13 cellular contexts compared by ENCODE assay signal in genomic region chr17:11296994-11297393, GRCh38. TPM values are rescaled to one million over a fixed set of nuclear protein-coding genes. Genes with fewer than 3 reads are reported as not detected.
DNase-seq lines count a peak whose midpoint lies in the region; ATAC-seq and TF ChIP-seq lines count a peak whose summit lies in the region.
"Had no signal": no experiment of that assay in that cellular context is flagged by ENCODE, and none has a peak within 500 bp of the region (broad histone marks: within the 10 kb centered on the region; RNA-seq: fewer than 3 reads in every experiment).

No MANE protein-coding gene starts in this region.

- H3K9me3 ChIP-seq in H9 (ENCODE audit: control insufficient read depth, low read depth, low read length) (no peaks in the 10 kb centered on the region), neural progenitor cell (ENCODE audit: low read depth) (no peaks in the 10 kb centered on the region), mucosa of descending colon (no peaks in the 10 kb centered on the region)

- no peak overlapping the region for H2BK5ac ChIP-seq in H9 (ENCODE audit: insufficient read length, low read length)

- ATAC-seq in mucosa of descending colon, result no peak
- ATAC-seq in activated naive CD4-positive, alpha-beta T cell treated with anti-CD3 and anti-CD28 coated beads, Interleukin-2, amount 50 U/mL, for 72 hours, result no peak
- ATAC-seq: natural killer cell treated with Interleukin-12 subunit alpha and Interleukin-12 subunit beta and Interleukin-15 and Interleukin-18, amount 100 ng/mL, for 72 hours; Panc1 had no signal

- H3K36me3 Mint-ChIP-seq in H9 (ENCODE audit: insufficient read depth in 1 of 3, low read depth in 3 of 3) (peaks cover 0 to 7% (median 5%) of the 10 kb centered on the region in 3 experiments; a peak in 4 of 7 replicates), neural progenitor cell (no peaks in the 10 kb centered on the region)
- H3K36me3 Mint-ChIP-seq in activated naive CD4-positive, alpha-beta T cell treated with anti-CD3 and anti-CD28 coated beads, Interleukin-2, amount 50 U/mL, for 72 hours, result no peaks in the 10 kb centered on the region
- H3K36me3 Mint-ChIP-seq: natural killer cell treated with Interleukin-12 subunit alpha and Interleukin-12 subunit beta and Interleukin-15 and Interleukin-18, amount 100 ng/mL, for 72 hours had no signal

- no peak overlapping the region for H3K4me2 ChIP-seq in H9 (ENCODE audit: insufficient read depth, insufficient read length, low read length)
- no peak overlapping the region for H3K4me2 ChIP-seq in neural progenitor cell

- H4K91ac ChIP-seq in H9 (ENCODE audit: insufficient read length, low read depth, low read length), result no peak overlapping the region

- H3T11ph ChIP-seq in H9 (ENCODE audit: low read length), result no peak overlapping the region

- H2AK5ac ChIP-seq in H9 (ENCODE audit: insufficient read length, low read length), result no peak overlapping the region

- H2BK12ac ChIP-seq in H9 (ENCODE audit: insufficient read length, low read depth, low read length), result no peak overlapping the region

- TF ChIP-seq POLR2A in erythroblast (IDR thresholded peaks at IDR 0.05; ENCODE audit: low read length), result no peak

- H3K4me1 Mint-ChIP-seq in H9, result no peaks in the 10 kb centered on the region
- no peaks in the 10 kb centered on the region for H3K4me1 Mint-ChIP-seq in neural progenitor cell

- peaks cover 6 to 7% of the 10 kb centered on the region in 2 experiments for H3K9me3 Mint-ChIP-seq in H9
- H3K9me3 Mint-ChIP-seq in neural progenitor cell, result peaks cover 7% of the 10 kb centered on the region
- peaks cover 0 to 8% of the 10 kb centered on the region in 2 donors for H3K9me3 Mint-ChIP-seq in activated naive CD4-positive, alpha-beta T cell treated with anti-CD3 and anti-CD28 coated beads, Interleukin-2, amount 50 U/mL, for 72 hours
- H3K9me3 Mint-ChIP-seq: natural killer cell treated with Interleukin-12 subunit alpha and Interleukin-12 subunit beta and Interleukin-15 and Interleukin-18, amount 100 ng/mL, for 72 hours had no signal

- no peak overlapping the region for H2BK120ac ChIP-seq in H9 (ENCODE audit: low read depth, low read length, poor library complexity, severe bottlenecking)

- no peak overlapping the region for H2BK20ac ChIP-seq in H9 (ENCODE audit: low read depth, low read length, poor library complexity, severe bottlenecking)

- H3K27ac Mint-ChIP-seq in H9, result no peak overlapping the region
- no peak overlapping the region for H3K27ac Mint-ChIP-seq in neural progenitor cell
- no peak overlapping the region for H3K27ac Mint-ChIP-seq in activated naive CD4-positive, alpha-beta T cell treated with anti-CD3 and anti-CD28 coated beads, Interleukin-2, amount 50 U/mL, for 72 hours
- H3K27ac Mint-ChIP-seq: natural killer cell treated with Interleukin-12 subunit alpha and Interleukin-12 subunit beta and Interleukin-15 and Interleukin-18, amount 100 ng/mL, for 72 hours had no signal

- no peaks in the 10 kb centered on the region for H3K79me1 ChIP-seq in H9 (ENCODE audit: insufficient read depth, low read depth, low read length, poor library complexity, severe bottlenecking)

- no peak overlapping the region for H3K56ac ChIP-seq in H9 (ENCODE audit: insufficient read length, low read depth, low read length)

- no peak overlapping the region for H4K5ac ChIP-seq in H9 (ENCODE audit: insufficient read length, low read depth, low read length)

- H3K36me3 ChIP-seq in neural progenitor cell (no peaks in the 10 kb centered on the region), mucosa of descending colon (ENCODE audit: low read depth) (no peaks in the 10 kb centered on the region)

- no peak overlapping the region for H3K4ac ChIP-seq in H9 (ENCODE audit: low read depth, low read length)

- no peak overlapping the region for H3K18ac ChIP-seq in H9 (ENCODE audit: insufficient read length, low read depth, low read length)

- H3K4me3 ChIP-seq in neural progenitor cell (no peak overlapping the region), mucosa of descending colon (no peak overlapping the region)

- H3K27me3 ChIP-seq in H9 (ENCODE audit: insufficient read depth, low read length), result no peaks in the 10 kb centered on the region
- no peaks in the 10 kb centered on the region for H3K27me3 ChIP-seq in neural progenitor cell

- H3K4me3 Mint-ChIP-seq in H9 (no peak overlapping the region), neural progenitor cell (no peak overlapping the region)
- H3K4me3 Mint-ChIP-seq: natural killer cell treated with Interleukin-12 subunit alpha and Interleukin-12 subunit beta and Interleukin-15 and Interleukin-18, amount 100 ng/mL, for 72 hours had no signal

- no peak overlapping the region for H3K23ac ChIP-seq in H9 (ENCODE audit: insufficient read length, low read depth, low read length)

- H3K23me2 ChIP-seq in H9 (ENCODE audit: insufficient read length, low read depth, low read length, poor library complexity, severe bottlenecking), result no peaks in the 10 kb centered on the region

- H3K9ac ChIP-seq in H9 (ENCODE audit: extremely low read depth, insufficient read length, low read length) (no peak overlapping the region), neural progenitor cell (no peak overlapping the region)

- H4K20me1 ChIP-seq in H9 (ENCODE audit: control insufficient read depth, insufficient read depth, insufficient read length) (no peaks in the 10 kb centered on the region), neural progenitor cell (ENCODE audit: low read depth) (no peaks in the 10 kb centered on the region)

- no peak overlapping the region for H3K27ac ChIP-seq in H9 (ENCODE audit: insufficient read length, low read depth, low read length)
- H3K27ac ChIP-seq in neural progenitor cell, result no peak overlapping the region

- intact Hi-C loops in mucosa of descending colon (cut with DNase I, micrococcal nuclease), result loop anchor here in 1 of 2 donors (10.0 kb wide), 1 partner anchor 422 kb away; no protein-coding TSS in a partner anchor

- H2AFZ ChIP-seq in H9 (ENCODE audit: low read length) (no peak overlapping the region), neural progenitor cell (replicated peaks) (no peak overlapping the region)

- H3K27me3 Mint-ChIP-seq in H9 (ENCODE audit: low read depth) (no peaks in the 10 kb centered on the region; the same call in none of the 2 replicates), neural progenitor cell (ENCODE audit: insufficient read depth, low read depth) (peaks cover 17% of the 10 kb centered on the region)
- H3K27me3 Mint-ChIP-seq: natural killer cell treated with Interleukin-12 subunit alpha and Interleukin-12 subunit beta and Interleukin-15 and Interleukin-18, amount 100 ng/mL, for 72 hours had no signal

- no peak overlapping the region for H4K8ac ChIP-seq in H9 (replicated peaks; ENCODE audit: insufficient read length, low read depth, low read length)

- no CpG with 5 or more reads among the region's 4 CpGs for WGBS in H9 (ENCODE audit: extremely low coverage, insufficient read length, low lambda C conversion rate)

- H3K14ac ChIP-seq in H9 (ENCODE audit: insufficient read depth, low read length), result no peak overlapping the region

- TF ChIP-seq CTCF in H9 (conservative IDR thresholded peaks at IDR 0.05) (peak; percentile 79), neural progenitor cell (IDR thresholded peaks at IDR 0.05) (peak; percentile 66), mucosa of descending colon (IDR thresholded peaks at IDR 0.05) (no peak)

- no peaks in the 10 kb centered on the region for H3K79me2 ChIP-seq in H9 (ENCODE audit: insufficient read depth, low read length)
- no peaks in the 10 kb centered on the region for H3K79me2 ChIP-seq in neural progenitor cell (ENCODE audit: low read depth)

- DNase-seq in H9 (no peak), NCI-H1105 (lab: John Stamatoyannopoulos, UW) (peak; percentile 7), erythroblast (lab: John Stamatoyannopoulos, UW) (peak; percentile 6 to 23), neural progenitor cell (ENCODE audit: low spot score) (peak; percentile 36), midbrain (lab: John Stamatoyannopoulos, UW) (no peak), mucosa of descending colon (no peak)
- no peak for DNase-seq in activated naive CD4-positive, alpha-beta T cell treated with anti-CD3 and anti-CD28 coated beads, Interleukin-2, amount 50 U/mL, for 72 hours (ENCODE audit: low spot score in 2 of 2)
- DNase-seq: activated T-cell treated with anti-CD3 and anti-CD28 coated beads for 4 hours; Calu3; NCI-H187 treated with DMSO at 0.1 percent for 48 hours; stimulated activated CD4-positive, alpha-beta T cell treated with anti-CD3 and anti-CD28 coated beads, Interleukin-15, amount 100 ng/mL, for 24 hours had no signal

- H2BK15ac ChIP-seq in H9 (ENCODE audit: low read depth, low read length), result no peak overlapping the region

- H3F3A ChIP-seq in neural progenitor cell (ENCODE audit: low read depth), result no peaks in the 10 kb centered on the region

- no peaks in the 10 kb centered on the region for H3K4me1 ChIP-seq in H9 (ENCODE audit: insufficient read depth, low read length)
- H3K4me1 ChIP-seq in neural progenitor cell, result no peaks in the 10 kb centered on the region
- no peaks in the 10 kb centered on the region for H3K4me1 ChIP-seq in mucosa of descending colon (ENCODE audit: low read depth)

RNA-seq across cellular contexts. Expression of gene SHISA6, which starts 56.0 kb away (rescaled TPM):
- total RNA-seq in H9 (2021) (1.9 and 2.9 TPM in 2 replicates), neural progenitor cell (ENCODE audit: low replicate concordance) (3.3 and 4.3 TPM in 2 replicates), mucosa of descending colon (under 1 TPM; 0.20 to 0.77 (median 0.73) TPM)
- not detected for total RNA-seq in activated naive CD4-positive, alpha-beta T cell treated with anti-CD3 and anti-CD28 coated beads, Interleukin-2, amount 50 U/mL, for 72 hours
- total RNA-seq: Calu3; natural killer cell treated with Interleukin-12 subunit alpha and Interleukin-12 subunit beta and Interleukin-15 and Interleukin-18, amount 100 ng/mL, for 72 hours had no signal

Comparison
In these comparisons a context has a peak if more than half of its experiments do, and no peak if none do; other contexts are left out.
1. DNase-seq: peak in NCI-H1105 (single experiment), erythroblast (2 of 2) and neural progenitor cell (single experiment); none in H9 (single experiment), midbrain (single experiment), mucosa of descending colon (0 of 3) and activated naive CD4-positive, alpha-beta T cell treated with anti-CD3 and anti-CD28 coated beads, Interleukin-2, amount 50 U/mL, for 72 hours (0 of 2).